In the genomic region with DNA sequence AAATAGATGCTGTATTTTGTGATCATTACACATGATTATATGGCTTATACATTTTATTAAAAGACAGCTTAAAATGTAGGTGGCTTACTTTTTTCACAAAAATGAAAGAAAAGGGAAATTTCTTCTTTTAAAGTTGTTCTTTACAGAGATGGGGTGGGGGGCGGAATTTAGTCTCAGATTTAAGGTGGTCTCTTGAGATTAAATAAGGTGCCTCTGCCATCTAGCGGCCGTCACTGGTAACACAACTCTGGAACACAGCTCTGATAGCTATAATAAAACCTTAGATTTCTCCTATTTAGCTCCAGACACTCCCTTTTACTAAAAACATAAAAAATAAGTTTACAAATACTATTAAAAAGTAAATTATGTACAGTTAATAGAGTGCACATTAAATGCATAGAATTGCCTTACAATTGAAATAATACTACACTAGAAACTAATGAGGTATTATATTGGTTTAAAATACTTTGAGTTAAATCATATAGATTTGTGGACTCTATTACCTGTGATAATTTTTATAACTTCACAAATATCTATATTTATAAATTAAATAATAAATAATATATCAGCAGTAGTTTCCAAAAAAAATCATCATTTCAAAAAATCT, we compare ENCODE assay signal across 8 cellular contexts.
DNase-seq lines count a peak whose midpoint lies in the region; ATAC-seq and TF ChIP-seq lines count a peak whose summit lies in the region.

No MANE protein-coding gene starts in this region.

- H3K27ac ChIP-seq in DOHH2 (ENCODE audit: low read depth, low read length): no peak overlapping the region
- peak overlapping the region; percentile 78 for H3K27ac ChIP-seq in neutrophil
- H3K27ac ChIP-seq in upper lobe of left lung: no peak overlapping the region

- H3K4me2 ChIP-seq in DOHH2 (ENCODE audit: low read length): no peak overlapping the region

- WGBS in upper lobe of left lung, 2 donors: 1 to 5% methylated on average over 3 of the region's 3 CpGs

- ATAC-seq in upper lobe of left lung (ENCODE audit: low FRiP score in 2 of 2): peak in 1 of 2 donors; percentile 53
- no peak for ATAC-seq in GM18520 (IDR thresholded peaks at IDR 0.05; ENCODE audit: unreplicated experiment)

- H3K4me3 ChIP-seq in DOHH2 (ENCODE audit: low read length): no peak overlapping the region
- H3K4me3 ChIP-seq in fibroblast of mammary gland (ENCODE audit: control insufficient read depth, low read depth, low read length): no peak overlapping the region
- H3K4me3 ChIP-seq in neutrophil (ENCODE audit: low read depth in 1 of 2, low read length in 1 of 2): no peak overlapping the region
- no peak overlapping the region for H3K4me3 ChIP-seq in upper lobe of left lung

- no peaks in the 10 kb centered on the region for H3K9me2 ChIP-seq in DOHH2 (replicated peaks; ENCODE audit: control insufficient read depth, low read length)

- H3F3A ChIP-seq in DOHH2 (ENCODE audit: control insufficient read depth, insufficient read depth): no peaks in the 10 kb centered on the region

- H3K36me3 ChIP-seq in DOHH2 (ENCODE audit: control insufficient read depth, low read length) (no peaks in the 10 kb centered on the region), neutrophil (no peaks in the 10 kb centered on the region), upper lobe of left lung (no peaks in the 10 kb centered on the region)

- H3K9me3 ChIP-seq in DOHH2 (ENCODE audit: control insufficient read depth, insufficient read depth, low read length) (no peaks in the 10 kb centered on the region), neutrophil (no peaks in the 10 kb centered on the region), upper lobe of left lung (no peaks in the 10 kb centered on the region)

- H3K27me3 ChIP-seq in DOHH2 (ENCODE audit: control insufficient read depth, low read length) (no peaks in the 10 kb centered on the region), neutrophil (no peaks in the 10 kb centered on the region), upper lobe of left lung (no peaks in the 10 kb centered on the region)

- no peak for TF ChIP-seq POLR2A in upper lobe of left lung (IDR thresholded peaks at IDR 0.05)

- H4K20me1 ChIP-seq in DOHH2 (ENCODE audit: control insufficient read depth, insufficient read depth, low read depth, low read length): no peaks in the 10 kb centered on the region

- TF ChIP-seq CTCF in DOHH2 (IDR thresholded peaks at IDR 0.05; ENCODE audit: low read depth, low read length, poor library complexity, severe bottlenecking) (peak; percentile 90), fibroblast of mammary gland (conservative IDR thresholded peaks at IDR 0.05; ENCODE audit: control insufficient read depth, insufficient read depth, low read depth, low read length) (peak; percentile 81), neutrophil (IDR thresholded peaks at IDR 0.05) (peak; percentile 84), upper lobe of left lung (IDR thresholded peaks at IDR 0.05) (peak; percentile 43 to 72 (median 63))

- H3K79me2 ChIP-seq in DOHH2 (ENCODE audit: control insufficient read depth, low read length): no peaks in the 10 kb centered on the region

- peak; percentile 56 for DNase-seq in H4 (ENCODE audit: low spot score)
- peak; percentile 33 for DNase-seq in NCI-H345 (lab: John Stamatoyannopoulos, UW)
- peak; percentile 70 for DNase-seq in activated CD8-positive, alpha-beta memory T cell treated with anti-CD3 and anti-CD28 coated beads, Interleukin-2, amount 50 U/mL, for 48 hours
- peak; percentile 43 for DNase-seq in fibroblast of mammary gland (ENCODE audit: low read depth)
- DNase-seq in upper lobe of left lung: peak in 1 of 2 donors; percentile 28

- no peaks in the 10 kb centered on the region for H3K4me1 ChIP-seq in DOHH2 (ENCODE audit: control insufficient read depth, low read length)
- peaks cover 29 to 38% of the 10 kb centered on the region in 2 experiments for H3K4me1 ChIP-seq in neutrophil (ENCODE audit: control insufficient read depth in 1 of 2, insufficient read depth in 1 of 2, low read depth in 1 of 2, low read length in 1 of 2)
- no peaks in the 10 kb centered on the region for H3K4me1 ChIP-seq in upper lobe of left lung

- no peak for TF ChIP-seq EP300 in upper lobe of left lung (IDR thresholded peaks at IDR 0.05)
